Comparison of ENCODE assay signal across 23 cellular contexts in the genomic region with DNA sequence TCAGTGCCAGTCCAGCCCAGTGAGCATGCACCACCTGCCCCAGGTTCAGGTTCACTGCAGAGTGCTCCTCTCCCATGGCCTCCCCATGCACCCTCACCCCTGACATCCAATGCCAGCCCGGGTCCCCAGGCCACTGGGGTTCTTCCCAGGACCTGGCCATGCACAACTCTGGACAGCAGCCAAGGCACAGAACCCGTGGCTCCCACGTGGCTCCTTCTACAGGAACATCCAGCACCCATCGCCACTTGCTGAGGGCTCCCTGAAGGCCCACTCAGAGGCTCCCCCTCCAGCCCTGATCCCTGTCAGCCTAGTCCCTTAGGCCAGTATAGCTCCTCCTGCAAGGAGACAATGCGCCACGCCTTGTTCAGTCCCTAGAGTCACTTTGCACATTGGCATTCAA.
"Had no signal": no experiment of that assay in that cellular context is flagged by ENCODE, and none has a peak within 500 bp of the region (broad histone marks: within the 10 kb centered on the region; RNA-seq: fewer than 3 reads in every experiment).

No MANE protein-coding gene starts in this region.

- H3K27me3 ChIP-seq: colonic mucosa, foreskin keratinocyte, gastrocnemius medialis had no signal

- H3K27ac Mint-ChIP-seq: dendritic cell treated with granulocyte-macrophage colony-stimulating factor and Interleukin-4, amounts not matched to agents 40 ng/mL and 50 ng/mL, for 4 days; effector memory CD8-positive, alpha-beta T cell had no signal

- H3K27me3 Mint-ChIP-seq: dendritic cell treated with granulocyte-macrophage colony-stimulating factor and Interleukin-4, amounts not matched to agents 40 ng/mL and 50 ng/mL, for 4 days; effector memory CD8-positive, alpha-beta T cell had no signal

- ATAC-seq: effector memory CD8-positive, alpha-beta T cell; esophagus mucosa; foreskin keratinocyte; gastrocnemius medialis; gastroesophageal sphincter; heart left ventricle; heart right ventricle had no signal

- H3K4me1 ChIP-seq: colonic mucosa, esophagus muscularis mucosa, esophagus squamous epithelium, foreskin keratinocyte, gastrocnemius medialis, gastroesophageal sphincter, heart left ventricle, heart right ventricle had no signal

- H3K36me3 ChIP-seq: colonic mucosa, esophagus muscularis mucosa, esophagus squamous epithelium, gastrocnemius medialis, gastroesophageal sphincter, heart left ventricle, heart right ventricle had no signal

- H3K9me3 ChIP-seq: colonic mucosa, esophagus muscularis mucosa, esophagus squamous epithelium, gastrocnemius medialis, gastroesophageal sphincter, heart left ventricle, heart right ventricle had no signal

- H3K4me3 Mint-ChIP-seq: dendritic cell treated with granulocyte-macrophage colony-stimulating factor and Interleukin-4, amounts not matched to agents 40 ng/mL and 50 ng/mL, for 4 days; effector memory CD8-positive, alpha-beta T cell had no signal

- H3K9me3 Mint-ChIP-seq: dendritic cell treated with granulocyte-macrophage colony-stimulating factor and Interleukin-4, amounts not matched to agents 40 ng/mL and 50 ng/mL, for 4 days; effector memory CD8-positive, alpha-beta T cell had no signal

- H3K27ac ChIP-seq: colonic mucosa, dorsolateral prefrontal cortex, epithelial cell of prostate, esophagus muscularis mucosa, esophagus squamous epithelium, foreskin keratinocyte, gastrocnemius medialis, gastroesophageal sphincter, heart left ventricle, heart right ventricle had no signal

- H3K4me3 ChIP-seq: colonic mucosa, dorsolateral prefrontal cortex, esophagus muscularis mucosa, esophagus squamous epithelium, gastrocnemius medialis, gastroesophageal sphincter, heart left ventricle, heart right ventricle had no signal

- DNase-seq: colonic mucosa; cortex of kidney; dermis blood vessel endothelial cell; dorsolateral prefrontal cortex; effector CD4-positive, alpha-beta T cell; effector CD8-positive, alpha-beta T cell; effector memory CD4-positive, alpha-beta T cell; effector memory CD8-positive, alpha-beta T cell; erythroblast; esophagus squamous epithelium; foreskin fibroblast; foreskin keratinocyte; foreskin melanocyte; gastrocnemius medialis; glutamatergic neuron; head of caudate nucleus; heart left ventricle; heart right ventricle had no signal
